ENCODE assay signal across 8 cellular contexts in genomic region chr4:76198411-76199237, GRCh38. TPM values are rescaled to one million over a fixed set of nuclear protein-coding genes. Genes with fewer than 3 reads are reported as not detected.
A peak's percentile ranks its signal among the peaks of the same experiment; 100 is the strongest.
DNase-seq lines count a peak whose midpoint lies in the region; ATAC-seq lines count a peak whose summit lies in the region.

No MANE protein-coding gene starts in this region.

- ATAC-seq in GM18870 (IDR thresholded peaks at IDR 0.05; ENCODE audit: unreplicated experiment) (peak; percentile 47), HG03159 (IDR thresholded peaks at IDR 0.05; ENCODE audit: unreplicated experiment) (peak; percentile 43), Right ventricle myocardium superior (ENCODE audit: poor library complexity) (peak; percentile 61), HG03378 (IDR thresholded peaks at IDR 0.05; ENCODE audit: unreplicated experiment) (no peak)

- DNase-seq in C1 segment of cervical spinal cord (lab: John Stamatoyannopoulos, UW) (peak in 11 of 14 donors; percentile 22 to 91 (median 59)), NCI-H446 (lab: John Stamatoyannopoulos, UW) (peak; percentile 85 to 91), Right ventricle myocardium superior (peak; percentile 60), retina (peak; percentile 91)
- peak; percentile 31 for DNase-seq in activated naive CD4-positive, alpha-beta T cell treated with anti-CD3 and anti-CD28 coated beads, Interleukin-2, amount 50 U/mL, for 16 hours

- intact Hi-C loops in Right ventricle myocardium superior (cut with DNase I) = no loop called here

RNA-seq across cellular contexts. Expression of gene SCARB2, which starts 15.0 kb away (rescaled TPM):
- total RNA-seq in Right ventricle myocardium superior = 96.3 TPM

RNA-seq across cellular contexts. Expression of gene NUP54, which starts 50.4 kb away (rescaled TPM):
- 18.2 TPM for total RNA-seq in Right ventricle myocardium superior

RNA-seq across cellular contexts. Expression of gene FAM47E, which starts 52.9 kb away (rescaled TPM):
- total RNA-seq in Right ventricle myocardium superior = 2.0 TPM

Comparison
In these comparisons a context has a peak if more than half of its experiments do, and no peak if none do; other contexts are left out.
1. DNase-seq: peak in every context shown above with its lines; median percentile 91 in retina; 88 in NCI-H446; 60 in Right ventricle myocardium superior; 59 in C1 segment of cervical spinal cord; 31 in activated naive CD4-positive, alpha-beta T cell treated with anti-CD3 and anti-CD28 coated beads, Interleukin-2, amount 50 U/mL, for 16 hours.